Comparison of ENCODE assay signal across 22 cellular contexts in genomic region chr1:160987359-160988062, GRCh38. TPM values are rescaled to one million over a fixed set of nuclear protein-coding genes. Genes with fewer than 3 reads are reported as not detected.
DNase-seq lines count a peak whose midpoint lies in the region; ATAC-seq and TF ChIP-seq lines count a peak whose summit lies in the region.
"Had no signal": no experiment of that assay in that cellular context is flagged by ENCODE, and none has a peak within 500 bp of the region (broad histone marks: within the 10 kb centered on the region; RNA-seq: fewer than 3 reads in every experiment).

No MANE protein-coding gene starts in this region.

- H3K27me3 Mint-ChIP-seq in chondrocyte (ENCODE audit: low read depth): peaks cover 6% of the 10 kb centered on the region
- H3K27me3 Mint-ChIP-seq in stimulated activated naive CD8-positive, alpha-beta T cell treated with anti-CD3 and anti-CD28 coated beads, Interleukin-15, amount 100 ng/mL, for 72 hours: peaks cover 13% of the 10 kb centered on the region

- no peak for ATAC-seq in stimulated activated naive CD8-positive, alpha-beta T cell treated with anti-CD3 and anti-CD28 coated beads, Interleukin-15, amount 100 ng/mL, for 72 hours

- H3K4me3 Mint-ChIP-seq in chondrocyte (ENCODE audit: unreplicated experiment): no peak overlapping the region
- no peak overlapping the region for H3K4me3 Mint-ChIP-seq in stimulated activated naive CD8-positive, alpha-beta T cell treated with anti-CD3 and anti-CD28 coated beads, Interleukin-15, amount 100 ng/mL, for 72 hours
- H3K4me3 Mint-ChIP-seq: CD14-positive monocyte had no signal

- DNase-seq in NCI-H82 (lab: John Stamatoyannopoulos, UW): peak; percentile 28
- no peak for DNase-seq in NCI-H82 treated with DMSO at 0.1 percent for 48 hours (lab: John Stamatoyannopoulos, UW; ENCODE audit: unreplicated experiment)
- DNase-seq in chondrocyte (ENCODE audit: low spot score): peak; percentile 4
- peak; percentile 39 for DNase-seq in left kidney (ENCODE audit: low read depth, low spot score)
- no peak for DNase-seq in stimulated activated naive CD4-positive, alpha-beta T cell (lab: John Stamatoyannopoulos, UW)
- no peak for DNase-seq in GOT3 (lab: John Stamatoyannopoulos, UW)
- DNase-seq in stimulated activated naive CD8-positive, alpha-beta T cell treated with anti-CD3 and anti-CD28 coated beads, Interleukin-15, amount 100 ng/mL, for 72 hours: no peak
- DNase-seq in activated CD4-positive, CD25-positive, alpha-beta regulatory T cell treated with anti-CD3 and anti-CD28 coated beads, Interleukin-2, amount 50 U/mL, for 72 hours: no peak
- DNase-seq: AML-193, DMS79 treated with DMSO at 0.1 percent for 48 hours, IMR-90, Karpas-422, MM.1S, NCI-H1092, NCI-H1694, NCI-H2081 treated with DMSO at 0.1 percent for 48 hours, NCI-H510A, NCI-H748 treated with DMSO at 0.1 percent for 48 hours, SHP77 had no signal

- no peaks in the 10 kb centered on the region for H3K9me3 Mint-ChIP-seq in chondrocyte (ENCODE audit: low read depth)
- no peaks in the 10 kb centered on the region for H3K9me3 Mint-ChIP-seq in stimulated activated naive CD8-positive, alpha-beta T cell treated with anti-CD3 and anti-CD28 coated beads, Interleukin-15, amount 100 ng/mL, for 72 hours

- no peaks in the 10 kb centered on the region for H3K36me3 Mint-ChIP-seq in chondrocyte (ENCODE audit: low read depth)
- H3K36me3 Mint-ChIP-seq: CD14-positive monocyte had no signal

- TF ChIP-seq CTCF in chondrocyte (IDR thresholded peaks at IDR 0.05): no peak

- H3K4me1 Mint-ChIP-seq in chondrocyte (ENCODE audit: low read depth): peaks cover 2% of the 10 kb centered on the region
- peaks cover 11% of the 10 kb centered on the region for H3K4me1 Mint-ChIP-seq in stimulated activated naive CD8-positive, alpha-beta T cell treated with anti-CD3 and anti-CD28 coated beads, Interleukin-15, amount 100 ng/mL, for 72 hours

- no peak overlapping the region for H3K27ac Mint-ChIP-seq in chondrocyte (ENCODE audit: unreplicated experiment)
- no peak overlapping the region for H3K27ac Mint-ChIP-seq in stimulated activated naive CD8-positive, alpha-beta T cell treated with anti-CD3 and anti-CD28 coated beads, Interleukin-15, amount 100 ng/mL, for 72 hours

RNA-seq across cellular contexts. Expression of gene ITLN2, which starts 32.9 kb away (rescaled TPM):
- total RNA-seq in chondrocyte: not detected in 3 replicates
- total RNA-seq: G401, IMR-90, RPMI7951 had no signal

RNA-seq across cellular contexts. Expression of gene F11R, which starts 33.4 kb away (rescaled TPM):
- total RNA-seq in chondrocyte: 0.54 to 0.90 TPM (median 0.68 TPM) in 3 replicates

RNA-seq across cellular contexts. Expression of gene TSTD1, which starts 51.3 kb away (rescaled TPM):
- total RNA-seq in chondrocyte: 0.70 TPM in 1 of 3 replicates, not detected in the others
- total RNA-seq: G401, IMR-90 had no signal

RNA-seq across cellular contexts. Expression of gene USF1, which starts 58.3 kb away (rescaled TPM):
- 34.3 to 44.6 TPM (median 35.3 TPM) in 3 replicates for total RNA-seq in chondrocyte

Comparison
In these comparisons a context has a peak if more than half of its experiments do, and no peak if none do; other contexts are left out.
1. DNase-seq: peak in NCI-H82 (single experiment), chondrocyte (single experiment) and left kidney (single experiment); none in NCI-H82 treated with DMSO at 0.1 percent for 48 hours (single experiment), stimulated activated naive CD4-positive, alpha-beta T cell (0 of 6), GOT3 (single experiment), stimulated activated naive CD8-positive, alpha-beta T cell treated with anti-CD3 and anti-CD28 coated beads, Interleukin-15, amount 100 ng/mL, for 72 hours (0 of 2) and activated CD4-positive, CD25-positive, alpha-beta regulatory T cell treated with anti-CD3 and anti-CD28 coated beads, Interleukin-2, amount 50 U/mL, for 72 hours (single experiment).